8 cellular contexts compared by ENCODE assay signal in the genomic region with DNA sequence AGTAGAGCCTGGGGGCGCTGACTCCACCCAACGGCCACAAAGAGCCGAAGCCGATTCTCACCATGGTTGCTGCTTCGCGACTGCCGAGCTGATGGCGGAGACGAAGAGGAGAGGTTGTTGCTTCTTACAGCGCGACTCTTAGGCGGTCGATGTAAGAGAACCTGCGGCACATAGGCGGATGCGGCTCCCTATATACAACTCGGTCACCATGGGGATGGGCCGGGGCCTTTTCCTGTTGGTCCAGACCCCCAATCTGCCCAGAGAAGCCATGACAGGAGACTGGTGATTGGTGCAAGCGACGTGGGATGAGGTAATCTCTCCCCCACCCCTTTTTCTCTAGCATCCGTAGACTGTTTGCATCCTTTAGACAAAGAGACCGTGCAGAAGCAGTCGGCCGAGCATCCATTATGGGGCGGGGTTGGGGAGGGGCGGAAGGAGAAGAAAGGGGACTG. TPM values are rescaled to one million over a fixed set of nuclear protein-coding genes. Genes with fewer than 3 reads are reported as not detected.
A peak's percentile ranks its signal among the peaks of the same experiment; 100 is the strongest.
DNase-seq lines count a peak whose midpoint lies in the region; ATAC-seq and TF ChIP-seq lines count a peak whose summit lies in the region.

A gene (minus strand): TSS at position 165 of the 452 bp plus-strand sequence. CDS start 101 bp downstream, at position 64.

- peak within 1 kb of the TSS; percentile 96 for H2AFZ ChIP-seq in PC-3 (ENCODE audit: low read length)

- no peaks in the 10 kb centered on the region for H3K9me2 ChIP-seq in PC-3 (replicated peaks; ENCODE audit: low read length)

- TF ChIP-seq RAD21 in Ishikawa (IDR thresholded peaks at IDR 0.05; ENCODE audit: low read depth) = no peak

- no peaks in the 10 kb centered on the region for H3K79me2 ChIP-seq in PC-3 (ENCODE audit: low read length)

- no peak for TF ChIP-seq EP300 in Ishikawa (IDR thresholded peaks at IDR 0.05; ENCODE audit: borderline replicate concordance)

- H3K9ac ChIP-seq in PC-3 (ENCODE audit: low read length) = peak within 1 kb of the TSS; percentile 64

- POLR2A ChIA-PET in PC-3 (lab: Charles Lee; ENCODE audit: unreplicated experiment) = interaction anchor here (0.6 kb wide), 1 partner anchor 320 kb away, joined by 15 read pairs; no protein-coding TSS in a partner anchor

- peak; percentile 84 for ATAC-seq in GM21576 (IDR thresholded peaks at IDR 0.05; ENCODE audit: unreplicated experiment)
- peak; percentile 92 for ATAC-seq in PC-3
- peak; percentile 90 for ATAC-seq in esophagus mucosa

- H3F3A ChIP-seq in PC-3 (ENCODE audit: low read length, unreplicated experiment) = no peaks in the 10 kb centered on the region

- peaks cover 5% of the 10 kb centered on the region; the same call in 1 of the 2 replicates for H3K4me1 ChIP-seq in PC-3 (ENCODE audit: insufficient read depth, low read length)
- H3K4me1 ChIP-seq in muscle layer of duodenum (ENCODE audit: control insufficient read depth in 1 of 2, insufficient read depth in 2 of 2, low read length in 2 of 2) = peaks cover 4 to 25% of the 10 kb centered on the region in 2 donors

- no peaks in the 10 kb centered on the region for H3K9me3 ChIP-seq in PC-3 (ENCODE audit: low read length)
- no peaks in the 10 kb centered on the region for H3K9me3 ChIP-seq in muscle layer of duodenum (ENCODE audit: control insufficient read depth in 1 of 2, low read length in 2 of 2)

- H3K27me3 ChIP-seq in PC-3 (ENCODE audit: low read length) = no peaks in the 10 kb centered on the region; the same call in 1 of the 2 replicates
- H3K27me3 ChIP-seq in muscle layer of duodenum (ENCODE audit: low read depth, low read length) = no peaks in the 10 kb centered on the region

- H4K20me1 ChIP-seq in PC-3 (ENCODE audit: low read length) = no peaks in the 10 kb centered on the region

- H3K27ac ChIP-seq in PC-3 (ENCODE audit: low read length) (peak within 1 kb of the TSS; percentile 14; the same call in 1 of the 2 replicates), muscle layer of duodenum (ENCODE audit: low read length) (peak within 1 kb of the TSS; percentile 94)

- no TSS peak for BruUV-seq in PC-3 (replicated peaks; lab: Mats Ljungman, UMichigan)

- DNase-seq in DMS114 treated with DMSO at 0.1 percent for 48 hours (lab: John Stamatoyannopoulos, UW; ENCODE audit: unreplicated experiment) = peak; percentile 99
- peak; percentile 72 for DNase-seq in PC-3
- DNase-seq in activated T-cell treated with anti-CD3 and anti-CD28 coated beads, Interleukin-2, amount 50 U/mL, for 48 hours = peak; percentile 92 to 93
- peak; percentile 78 to 96 for DNase-seq in stimulated activated CD8-positive, alpha-beta memory T cell treated with anti-CD3 and anti-CD28 coated beads, Interleukin-7, amount 100 ng/mL, for 48 hours (ENCODE audit: extremely low read depth in 1 of 2, low read depth in 1 of 2)

- TF ChIP-seq CTCF in PC-3 (conservative IDR thresholded peaks at IDR 0.05; ENCODE audit: low read depth, low read length) = no peak

- CTCF ChIA-PET in PC-3 (lab: Charles Lee) = interaction anchor here (0.5 kb wide), 1 partner anchor 180 kb away, joined by 3 read pairs; no protein-coding TSS in a partner anchor

- H3K36me3 ChIP-seq in PC-3 (ENCODE audit: low read depth, low read length) (no peaks in the 10 kb centered on the region), muscle layer of duodenum (ENCODE audit: control insufficient read depth in 1 of 2, insufficient read depth in 2 of 2, low read length in 2 of 2) (peaks cover 14 to 29% of the 10 kb centered on the region in 2 donors)

- H3K4me2 ChIP-seq in PC-3 (ENCODE audit: low read length) = peak within 1 kb of the TSS; percentile 97

- H3K4me3 ChIP-seq in PC-3 (ENCODE audit: low read length) = peak within 1 kb of the TSS; percentile 89
- H3K4me3 ChIP-seq in muscle layer of duodenum (ENCODE audit: low read depth in 1 of 2, low read length in 2 of 2) = peak within 1 kb of the TSS; percentile 84 to 98

- intact Hi-C loops in PC-3 (cut with micrococcal nuclease) = loop anchor here (1.0 to 2.0 kb wide), 2 partner anchors 46 to 58 kb away; a partner anchor contains a TSS

TF ChIP-seq in Ishikawa, 13 proteins besides CTCF, POLR2A, EP300 and RAD21:
- TF ChIP-seq NFIC (IDR thresholded peaks at IDR 0.05) (no peak), TAF1 (IDR thresholded peaks at IDR 0.05; ENCODE audit: low read depth) (no peak; the same call in 1 of the 2 replicates), FOXM1 (IDR thresholded peaks at IDR 0.05; ENCODE audit: borderline replicate concordance, low read depth) (0 out of 2 replicates have a peak, but pooled peaks have one; percentile 15), CEBPB (IDR thresholded peaks at IDR 0.05) (no peak), CREB1 (IDR thresholded peaks at IDR 0.05; ENCODE audit: low read depth) (no peak), EGR1 (IDR thresholded peaks at IDR 0.05) (no peak), TCF12 (IDR thresholded peaks at IDR 0.05; ENCODE audit: low read depth) (no peak), ZBTB7A (IDR thresholded peaks at IDR 0.05; ENCODE audit: low read depth) (no peak; the same call in 1 of the 2 replicates), YY1 (IDR thresholded peaks at IDR 0.05; ENCODE audit: low read depth) (peak; percentile 73), TEAD4 (IDR thresholded peaks at IDR 0.05) (0 out of 2 replicates have a peak, but pooled peaks have one; percentile 13)
- TF ChIP-seq, protein P1, sequence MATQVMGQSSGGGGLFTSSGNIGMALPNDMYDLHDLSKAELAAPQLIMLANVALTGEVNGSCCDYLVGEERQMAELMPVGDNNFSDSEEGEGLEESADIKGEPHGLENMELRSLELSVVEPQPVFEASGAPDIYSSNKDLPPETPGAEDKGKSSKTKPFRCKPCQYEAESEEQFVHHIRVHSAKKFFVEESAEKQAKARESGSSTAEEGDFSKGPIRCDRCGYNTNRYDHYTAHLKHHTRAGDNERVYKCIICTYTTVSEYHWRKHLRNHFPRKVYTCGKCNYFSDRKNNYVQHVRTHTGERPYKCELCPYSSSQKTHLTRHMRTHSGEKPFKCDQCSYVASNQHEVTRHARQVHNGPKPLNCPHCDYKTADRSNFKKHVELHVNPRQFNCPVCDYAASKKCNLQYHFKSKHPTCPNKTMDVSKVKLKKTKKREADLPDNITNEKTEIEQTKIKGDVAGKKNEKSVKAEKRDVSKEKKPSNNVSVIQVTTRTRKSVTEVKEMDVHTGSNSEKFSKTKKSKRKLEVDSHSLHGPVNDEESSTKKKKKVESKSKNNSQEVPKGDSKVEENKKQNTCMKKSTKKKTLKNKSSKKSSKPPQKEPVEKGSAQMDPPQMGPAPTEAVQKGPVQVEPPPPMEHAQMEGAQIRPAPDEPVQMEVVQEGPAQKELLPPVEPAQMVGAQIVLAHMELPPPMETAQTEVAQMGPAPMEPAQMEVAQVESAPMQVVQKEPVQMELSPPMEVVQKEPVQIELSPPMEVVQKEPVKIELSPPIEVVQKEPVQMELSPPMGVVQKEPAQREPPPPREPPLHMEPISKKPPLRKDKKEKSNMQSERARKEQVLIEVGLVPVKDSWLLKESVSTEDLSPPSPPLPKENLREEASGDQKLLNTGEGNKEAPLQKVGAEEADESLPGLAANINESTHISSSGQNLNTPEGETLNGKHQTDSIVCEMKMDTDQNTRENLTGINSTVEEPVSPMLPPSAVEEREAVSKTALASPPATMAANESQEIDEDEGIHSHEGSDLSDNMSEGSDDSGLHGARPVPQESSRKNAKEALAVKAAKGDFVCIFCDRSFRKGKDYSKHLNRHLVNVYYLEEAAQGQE (IDR thresholded peaks at IDR 0.05; ENCODE audit: low read depth) = no peak
- TF ChIP-seq, protein P2, sequence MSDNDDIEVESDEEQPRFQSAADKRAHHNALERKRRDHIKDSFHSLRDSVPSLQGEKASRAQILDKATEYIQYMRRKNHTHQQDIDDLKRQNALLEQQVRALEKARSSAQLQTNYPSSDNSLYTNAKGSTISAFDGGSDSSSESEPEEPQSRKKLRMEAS (IDR thresholded peaks at IDR 0.05) = peak; percentile 50; the same call in 1 of the 2 replicates
- TF ChIP-seq, protein P3, sequence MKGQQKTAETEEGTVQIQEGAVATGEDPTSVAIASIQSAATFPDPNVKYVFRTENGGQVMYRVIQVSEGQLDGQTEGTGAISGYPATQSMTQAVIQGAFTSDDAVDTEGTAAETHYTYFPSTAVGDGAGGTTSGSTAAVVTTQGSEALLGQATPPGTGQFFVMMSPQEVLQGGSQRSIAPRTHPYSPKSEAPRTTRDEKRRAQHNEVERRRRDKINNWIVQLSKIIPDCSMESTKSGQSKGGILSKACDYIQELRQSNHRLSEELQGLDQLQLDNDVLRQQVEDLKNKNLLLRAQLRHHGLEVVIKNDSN (IDR thresholded peaks at IDR 0.05) = no peak

RNA-seq across cellular contexts. Expression of the gene that starts here (rescaled TPM):
- total RNA-seq in PC-3 (2014; rRNA removed) (46.1 and 46.9 TPM in 2 replicates), esophagus mucosa (14.0 TPM)

Comparison
In these comparisons a context has a peak if more than half of its experiments do, and no peak if none do; other contexts are left out.
1. Peak in every context shown above with its lines: DNase-seq, ATAC-seq, H3K4me3 ChIP-seq and H3K27ac ChIP-seq.